ENCODE assay signal across 8 cellular contexts in genomic region chr5:1110930-1111726, GRCh38. TPM values are rescaled to one million over a fixed set of nuclear protein-coding genes. Genes with fewer than 3 reads are reported as not detected.
DNase-seq lines count a peak whose midpoint lies in the region; ATAC-seq lines count a peak whose summit lies in the region.

No MANE protein-coding gene starts in this region.

- H3K4me1 ChIP-seq in mucosa of rectum (ENCODE audit: control insufficient read depth in 2 of 2, insufficient read depth in 2 of 2, low read length in 2 of 2): peaks cover 42 to 43% of the 10 kb centered on the region in 2 donors

- ATAC-seq in HG02973 (IDR thresholded peaks at IDR 0.05; ENCODE audit: unreplicated experiment) (peak; percentile 13), T-cell (replicated peaks in 1 of 4) (peak; percentile 17 to 21 (median 18))
- ATAC-seq in effector memory CD8-positive, alpha-beta T cell (replicated peaks): peak; percentile 36

- no peaks in the 10 kb centered on the region for H3K9me3 ChIP-seq in mucosa of rectum (ENCODE audit: control insufficient read depth in 2 of 2, low read length in 2 of 2)

- peak overlapping the region; percentile 85 to 88 (median 87) for H3K4me3 Mint-ChIP-seq in T-cell
- peak overlapping the region; percentile 89 for H3K4me3 Mint-ChIP-seq in effector memory CD8-positive, alpha-beta T cell

- CTCF ChIA-PET in T-cell (lab: Charles Lee): no interaction called here

- no peaks in the 10 kb centered on the region for H3K27me3 Mint-ChIP-seq in T-cell
- H3K27me3 Mint-ChIP-seq in effector memory CD8-positive, alpha-beta T cell: peaks cover 0 to 12% of the 10 kb centered on the region in 2 donors

- H3K27me3 ChIP-seq in mucosa of rectum (ENCODE audit: control insufficient read depth in 2 of 2, insufficient read depth in 2 of 2, low read length in 2 of 2): no peaks in the 10 kb centered on the region

- peak overlapping the region; percentile 82 to 92 for H3K27ac ChIP-seq in mucosa of rectum (ENCODE audit: low read depth in 2 of 2, low read length in 2 of 2)

- H3K9ac ChIP-seq in mucosa of rectum (ENCODE audit: low read depth in 1 of 2, low read length in 2 of 2): peak overlapping the region; percentile 91 to 95

- no peaks in the 10 kb centered on the region for H3K9me3 Mint-ChIP-seq in T-cell
- H3K9me3 Mint-ChIP-seq in effector memory CD8-positive, alpha-beta T cell: no peaks in the 10 kb centered on the region

- peaks cover 0 to 2% of the 10 kb centered on the region in 2 donors for H3K36me3 ChIP-seq in mucosa of rectum (ENCODE audit: control insufficient read depth in 2 of 2, insufficient read depth in 2 of 2, low read length in 2 of 2)

- H3K4me3 ChIP-seq in mucosa of rectum (ENCODE audit: low read length in 2 of 2): peak overlapping the region; percentile 81 to 87

- H3K4me1 Mint-ChIP-seq in T-cell: peaks cover 37 to 47% (median 43%) of the 10 kb centered on the region in 3 donors
- H3K4me1 Mint-ChIP-seq in effector memory CD8-positive, alpha-beta T cell (ENCODE audit: low read depth in 2 of 2): peaks cover 9 to 32% of the 10 kb centered on the region in 2 donors

- POLR2A ChIA-PET in T-cell (lab: Charles Lee): no interaction called here

- H3K36me3 Mint-ChIP-seq in T-cell: no peaks in the 10 kb centered on the region
- H3K36me3 Mint-ChIP-seq in effector memory CD8-positive, alpha-beta T cell (ENCODE audit: insufficient read depth): peaks cover 15% of the 10 kb centered on the region

- peak overlapping the region; percentile 85 to 90 for H3K27ac Mint-ChIP-seq in T-cell
- H3K27ac Mint-ChIP-seq in effector memory CD8-positive, alpha-beta T cell: peak overlapping the region; percentile 64 to 92

- DNase-seq in activated CD4-positive, CD25-positive, alpha-beta regulatory T cell treated with anti-CD3 and anti-CD28 coated beads, Interleukin-2, amount 50 U/mL, for 72 hours: peak; percentile 43
- no peak for DNase-seq in activated CD4-positive, CD25-positive, alpha-beta regulatory T cell (lab: John Stamatoyannopoulos, UW)
- DNase-seq in T-cell (peak in 3 of 34 experiments; percentile 20 to 30 (median 21)), NCI-H2171 (lab: John Stamatoyannopoulos, UW) (no peak), mucosa of gallbladder (ENCODE audit: low spot score) (no peak)
- no peak for DNase-seq in effector memory CD8-positive, alpha-beta T cell

RNA-seq across cellular contexts. Expression of gene SLC12A7, which starts 0.7 kb away (rescaled TPM):
- total RNA-seq in T-cell: 10 to 100 TPM; 33.7 to 97.4 (median 41.2) TPM
- 344 TPM for total RNA-seq in mucosa of gallbladder
